In genomic region chr14:105483300-105484068, GRCh38 we compare ENCODE assay signal across 11 cellular contexts. TPM values are rescaled to one million over a fixed set of nuclear protein-coding genes. Genes with fewer than 3 reads are reported as not detected.
DNase-seq lines count a peak whose midpoint lies in the region; ATAC-seq and TF ChIP-seq lines count a peak whose summit lies in the region.
"Had no signal": no experiment of that assay in that cellular context is flagged by ENCODE, and none has a peak within 500 bp of the region (broad histone marks: within the 10 kb centered on the region; RNA-seq: fewer than 3 reads in every experiment).

No MANE protein-coding gene starts in this region.

- peaks cover 0 to 3% of the 10 kb centered on the region in 2 donors for H3K27me3 Mint-ChIP-seq in natural killer cell (ENCODE audit: low read depth in 2 of 2)
- H3K27me3 Mint-ChIP-seq in natural killer cell treated with Interleukin-12 subunit alpha and Interleukin-12 subunit beta and Interleukin-15 and Interleukin-18, amount 100 ng/mL, for 72 hours = no peaks in the 10 kb centered on the region
- H3K27me3 Mint-ChIP-seq in naive thymus-derived CD4-positive, alpha-beta T cell = peaks cover 0 to 20% (median 0%) of the 10 kb centered on the region in 5 donors

- H3K4me1 Mint-ChIP-seq in natural killer cell = peaks cover 18 to 76% of the 10 kb centered on the region in 2 donors
- H3K4me1 Mint-ChIP-seq in natural killer cell treated with Interleukin-12 subunit alpha and Interleukin-12 subunit beta and Interleukin-15 and Interleukin-18, amount 100 ng/mL, for 72 hours (ENCODE audit: low read depth in 2 of 2) = peaks cover 28 to 30% of the 10 kb centered on the region in 2 donors
- H3K4me1 Mint-ChIP-seq in naive thymus-derived CD4-positive, alpha-beta T cell = peaks cover 24 to 59% (median 43%) of the 10 kb centered on the region in 7 donors

- H3K27me3 ChIP-seq in effector memory CD4-positive, alpha-beta T cell (replicated peaks; ENCODE audit: control insufficient read depth, insufficient read depth, low read length, poor library complexity, severe bottlenecking) = no peaks in the 10 kb centered on the region
- H3K27me3 ChIP-seq in naive thymus-derived CD4-positive, alpha-beta T cell (ENCODE audit: control insufficient read depth in 2 of 2, insufficient read depth in 2 of 2, low read length in 2 of 2) = no peaks in the 10 kb centered on the region
- no peaks in the 10 kb centered on the region for H3K27me3 ChIP-seq in aorta (ENCODE audit: control insufficient read depth in 1 of 2, insufficient read depth in 2 of 2, low read length in 1 of 2)

- 21 to 27% methylated on average over 15 to 18 of the region's 18 CpGs for WGBS in aorta, 2 donors

- peaks cover 79% of the 10 kb centered on the region for H3K4me1 ChIP-seq in effector memory CD4-positive, alpha-beta T cell (ENCODE audit: control insufficient read depth, insufficient read depth, low read length, poor library complexity, severe bottlenecking)
- peaks cover 50 to 73% of the 10 kb centered on the region in 2 donors for H3K4me1 ChIP-seq in naive thymus-derived CD4-positive, alpha-beta T cell (ENCODE audit: control insufficient read depth in 2 of 2, insufficient read depth in 2 of 2, low read length in 2 of 2)
- H3K4me1 ChIP-seq in aorta (ENCODE audit: control insufficient read depth in 1 of 2, insufficient read depth in 2 of 2, low read length in 2 of 2) = peaks cover 0 to 2% of the 10 kb centered on the region in 2 donors

- intact Hi-C loops in natural killer cell (cut with micrococcal nuclease) = no loop called here
- intact Hi-C loops in naive thymus-derived CD4-positive, alpha-beta T cell (cut with micrococcal nuclease) = no loop called here
- intact Hi-C loops in aorta (cut with DNase I) = loop anchor here (10.0 kb wide), 2 partner anchors 389 to 1759 kb away; no protein-coding TSS in a partner anchor

- H3K9me3 ChIP-seq in effector memory CD4-positive, alpha-beta T cell (ENCODE audit: control insufficient read depth, low read length) = no peaks in the 10 kb centered on the region
- no peaks in the 10 kb centered on the region for H3K9me3 ChIP-seq in naive thymus-derived CD4-positive, alpha-beta T cell (ENCODE audit: control insufficient read depth in 2 of 3, low read length in 3 of 3)
- H3K9me3 ChIP-seq in aorta (ENCODE audit: control insufficient read depth, low read length) = no peaks in the 10 kb centered on the region
- H3K9me3 ChIP-seq: neutrophil had no signal

- H3K36me3 ChIP-seq in effector memory CD4-positive, alpha-beta T cell (ENCODE audit: control insufficient read depth, insufficient read depth, low read length) = no peaks in the 10 kb centered on the region
- H3K36me3 ChIP-seq in naive thymus-derived CD4-positive, alpha-beta T cell (ENCODE audit: control insufficient read depth in 2 of 3, insufficient read depth in 3 of 3, low read length in 3 of 3) = no peaks in the 10 kb centered on the region
- H3K36me3 ChIP-seq in aorta (ENCODE audit: control insufficient read depth in 1 of 2, insufficient read depth in 2 of 2, low read length in 1 of 2) = no peaks in the 10 kb centered on the region
- H3K36me3 ChIP-seq: neutrophil had no signal

- no peak overlapping the region for H3K4me3 Mint-ChIP-seq in natural killer cell
- no peak overlapping the region for H3K4me3 Mint-ChIP-seq in natural killer cell treated with Interleukin-12 subunit alpha and Interleukin-12 subunit beta and Interleukin-15 and Interleukin-18, amount 100 ng/mL, for 72 hours
- H3K4me3 Mint-ChIP-seq in naive thymus-derived CD4-positive, alpha-beta T cell = peak overlapping the region in 2 of 10 donors; percentile 25 to 92

- TF ChIP-seq CTCF in natural killer cell (IDR thresholded peaks at IDR 0.05) = no peak

- no peaks in the 10 kb centered on the region for H3K9me3 Mint-ChIP-seq in natural killer cell
- no peaks in the 10 kb centered on the region for H3K9me3 Mint-ChIP-seq in natural killer cell treated with Interleukin-12 subunit alpha and Interleukin-12 subunit beta and Interleukin-15 and Interleukin-18, amount 100 ng/mL, for 72 hours
- peaks cover 0 to 6% (median 0%) of the 10 kb centered on the region in 11 donors for H3K9me3 Mint-ChIP-seq in naive thymus-derived CD4-positive, alpha-beta T cell

- no peak for ATAC-seq in natural killer cell
- no peak for ATAC-seq in natural killer cell treated with Interleukin-12 subunit alpha and Interleukin-12 subunit beta and Interleukin-15 and Interleukin-18, amount 100 ng/mL, for 72 hours
- ATAC-seq in naive thymus-derived CD4-positive, alpha-beta T cell = no peak
- ATAC-seq in aorta (ENCODE audit: low FRiP score) = no peak
- no peak for ATAC-seq in HG03175 (IDR thresholded peaks at IDR 0.05; ENCODE audit: unreplicated experiment)

- POLR2A ChIA-PET in naive thymus-derived CD4-positive, alpha-beta T cell (lab: Charles Lee) = interaction anchor here (0.9 to 1.0 kb wide), 2 partner anchors 13 to 182 kb away, joined by 3 to 4 read pairs; partner anchors contain the start of gene BRF1

- peak overlapping the region; percentile 95 to 100 for H3K27ac Mint-ChIP-seq in natural killer cell
- H3K27ac Mint-ChIP-seq in natural killer cell treated with Interleukin-12 subunit alpha and Interleukin-12 subunit beta and Interleukin-15 and Interleukin-18, amount 100 ng/mL, for 72 hours = no peak overlapping the region
- peak overlapping the region; percentile 91 to 100 (median 99) for H3K27ac Mint-ChIP-seq in naive thymus-derived CD4-positive, alpha-beta T cell

- no peaks in the 10 kb centered on the region for H3K36me3 Mint-ChIP-seq in natural killer cell
- H3K36me3 Mint-ChIP-seq in natural killer cell treated with Interleukin-12 subunit alpha and Interleukin-12 subunit beta and Interleukin-15 and Interleukin-18, amount 100 ng/mL, for 72 hours = no peaks in the 10 kb centered on the region
- peaks cover 0 to 2% (median 0%) of the 10 kb centered on the region in 5 donors for H3K36me3 Mint-ChIP-seq in naive thymus-derived CD4-positive, alpha-beta T cell

- no peak for DNase-seq in natural killer cell
- DNase-seq in natural killer cell treated with Interleukin-12 subunit alpha and Interleukin-12 subunit beta and Interleukin-15 and Interleukin-18, amount 100 ng/mL, for 72 hours (ENCODE audit: low spot score) = no peak
- DNase-seq in effector memory CD4-positive, alpha-beta T cell = no peak
- peak in 2 of 9 donors; percentile 16 to 24 for DNase-seq in naive thymus-derived CD4-positive, alpha-beta T cell
- peak in 1 of 2 donors; percentile 80 for DNase-seq in aorta
- no peak for DNase-seq in cortex of kidney (lab: John Stamatoyannopoulos, UW)
- DNase-seq in NCI-H1105 treated with DMSO at 0.1 percent for 48 hours (lab: John Stamatoyannopoulos, UW) = no peak
- DNase-seq: activated CD4-positive, alpha-beta T cell treated with anti-CD3 and anti-CD28 coated beads for 48 hours; NCI-H1048 had no signal

- H3K27ac ChIP-seq in effector memory CD4-positive, alpha-beta T cell (ENCODE audit: insufficient read depth, low read length, poor library complexity, severe bottlenecking) = peak overlapping the region; percentile 100
- H3K27ac ChIP-seq in naive thymus-derived CD4-positive, alpha-beta T cell (ENCODE audit: low read depth, low read length) = peak overlapping the region; percentile 100
- H3K27ac ChIP-seq in aorta (ENCODE audit: low read depth in 1 of 2, low read length in 2 of 2) = peak overlapping the region; percentile 69 to 99
- H3K27ac ChIP-seq: neutrophil had no signal

- H3K4me3 ChIP-seq in effector memory CD4-positive, alpha-beta T cell (ENCODE audit: insufficient read depth, low read depth, low read length, poor library complexity, severe bottlenecking) = no peak overlapping the region
- no peak overlapping the region for H3K4me3 ChIP-seq in naive thymus-derived CD4-positive, alpha-beta T cell (ENCODE audit: low read length)
- H3K4me3 ChIP-seq in aorta (ENCODE audit: low read length in 2 of 2) = no peak overlapping the region

- CTCF ChIA-PET in naive thymus-derived CD4-positive, alpha-beta T cell (lab: Charles Lee) = interaction anchor here (1.0 to 3.1 kb wide), 2 partner anchors 113 kb away, joined by 5 to 20 read pairs; no protein-coding TSS in a partner anchor

RNA-seq across cellular contexts. Expression of gene CRIP1, which starts 3.2 kb away (rescaled TPM):
- total RNA-seq in natural killer cell = 100 to 1,000 TPM; 276 to 334 (median 290) TPM
- total RNA-seq in natural killer cell treated with Interleukin-12 subunit alpha and Interleukin-12 subunit beta and Interleukin-15 and Interleukin-18, amount 100 ng/mL, for 72 hours = 10 to 100 TPM; 39.0 to 82.7 TPM
- total RNA-seq in naive thymus-derived CD4-positive, alpha-beta T cell = 100 to 1,000 TPM in 4 of 5 experiments, 10 to 100 TPM in 1; 94.4 to 517 (median 192) TPM
- 100 to 1,000 TPM; 463 to 787 TPM for polyA plus RNA-seq in naive thymus-derived CD4-positive, alpha-beta T cell
- 100 to 1,000 TPM; 229 to 236 TPM for total RNA-seq in aorta
- 1,000 to 10,000 TPM in 1 of 2 donors, 100 to 1,000 TPM in 1; 740 to 1,123 TPM for polyA plus RNA-seq in aorta

RNA-seq across cellular contexts. Expression of gene TEDC1, which starts 7.6 kb away (rescaled TPM):
- total RNA-seq in natural killer cell = 100 to 1,000 TPM in 2 of 3 donors, 10 to 100 TPM in 1; 70.0 to 233 (median 112) TPM
- total RNA-seq in natural killer cell treated with Interleukin-12 subunit alpha and Interleukin-12 subunit beta and Interleukin-15 and Interleukin-18, amount 100 ng/mL, for 72 hours = 10 to 100 TPM; 25.1 to 59.2 TPM
- 100 to 1,000 TPM in 1 of 5 experiments, 10 to 100 TPM in 4; 19.7 to 294 (median 31.3) TPM for total RNA-seq in naive thymus-derived CD4-positive, alpha-beta T cell
- polyA plus RNA-seq in naive thymus-derived CD4-positive, alpha-beta T cell = 10 to 100 TPM; 10.4 to 14.9 TPM
- 10 to 100 TPM in 1 of 2 donors, 1 to 10 TPM in 1; 8.6 to 30.5 TPM for total RNA-seq in aorta
- polyA plus RNA-seq in aorta = 10 to 100 TPM in 1 of 2 donors, 1 to 10 TPM in 1; 9.6 to 33.8 TPM

RNA-seq across cellular contexts. Expression of gene CRIP2, which starts 8.9 kb away (rescaled TPM):
- total RNA-seq in natural killer cell = 1 to 10 TPM; 1.7 to 4.6 (median 2.0) TPM
- 1 to 10 TPM in 1 of 2 donors, under 1 TPM in 1; 0.98 to 2.2 TPM for total RNA-seq in natural killer cell treated with Interleukin-12 subunit alpha and Interleukin-12 subunit beta and Interleukin-15 and Interleukin-18, amount 100 ng/mL, for 72 hours
- total RNA-seq in naive thymus-derived CD4-positive, alpha-beta T cell = 10 to 100 TPM in 2 of 5 experiments, 1 to 10 TPM in 2, under 1 TPM in 1; 0.65 to 55.4 (median 6.6) TPM
- 100 to 1,000 TPM in 1 of 2 donors, 10 to 100 TPM in 1; 69.1 to 180 TPM for polyA plus RNA-seq in naive thymus-derived CD4-positive, alpha-beta T cell
- 100 to 1,000 TPM; 267 to 352 TPM for total RNA-seq in aorta
- polyA plus RNA-seq in aorta = 100 to 1,000 TPM; 432 to 698 TPM

RNA-seq across cellular contexts. Expression of gene TMEM121, which starts 42.9 kb away (rescaled TPM):
- total RNA-seq in natural killer cell (under 1 TPM in 2 of 3 donors, not detected in 1; 0.54 to 0.80 TPM), aorta (1 to 10 TPM; 1.9 to 7.5 TPM)
- 1 to 10 TPM; 1.8 to 4.2 TPM for total RNA-seq in natural killer cell treated with Interleukin-12 subunit alpha and Interleukin-12 subunit beta and Interleukin-15 and Interleukin-18, amount 100 ng/mL, for 72 hours
- total RNA-seq in naive thymus-derived CD4-positive, alpha-beta T cell = 1 to 10 TPM in 4 of 5 experiments, under 1 TPM in 1; 0.83 to 5.7 (median 3.7) TPM
- polyA plus RNA-seq in naive thymus-derived CD4-positive, alpha-beta T cell = 1 to 10 TPM; 2.5 to 4.0 TPM
- 1 to 10 TPM in 1 of 2 donors, under 1 TPM in 1; 0.75 to 4.2 TPM for polyA plus RNA-seq in aorta

Comparison
In these comparisons a context has a peak if more than half of its experiments do, and no peak if none do; other contexts are left out.
1. H3K27ac Mint-ChIP-seq: peak in natural killer cell (2 of 2) and naive thymus-derived CD4-positive, alpha-beta T cell (9 of 9); none in natural killer cell treated with Interleukin-12 subunit alpha and Interleukin-12 subunit beta and Interleukin-15 and Interleukin-18, amount 100 ng/mL, for 72 hours (0 of 2).
2. RNA of gene CRIP2, which starts 8.9 kb away (total RNA-seq): 267 to 352 TPM in aorta; 0.65 to 55.4 TPM in naive thymus-derived CD4-positive, alpha-beta T cell, 0.98 to 2.2 TPM in natural killer cell treated with Interleukin-12 subunit alpha and Interleukin-12 subunit beta and Interleukin-15 and Interleukin-18, amount 100 ng/mL, for 72 hours and 1.7 to 4.6 TPM in natural killer cell; every median in the first group is over 4 times any median in the second.
3. intact Hi-C loops: an anchor here in aorta (10.0 kb wide); none called in natural killer cell and naive thymus-derived CD4-positive, alpha-beta T cell.
4. Peak in every context shown above with its lines, with median percentiles within 50 percentile points of each other: H3K27ac ChIP-seq.